10 cellular contexts compared by ENCODE assay signal in the genomic region with DNA sequence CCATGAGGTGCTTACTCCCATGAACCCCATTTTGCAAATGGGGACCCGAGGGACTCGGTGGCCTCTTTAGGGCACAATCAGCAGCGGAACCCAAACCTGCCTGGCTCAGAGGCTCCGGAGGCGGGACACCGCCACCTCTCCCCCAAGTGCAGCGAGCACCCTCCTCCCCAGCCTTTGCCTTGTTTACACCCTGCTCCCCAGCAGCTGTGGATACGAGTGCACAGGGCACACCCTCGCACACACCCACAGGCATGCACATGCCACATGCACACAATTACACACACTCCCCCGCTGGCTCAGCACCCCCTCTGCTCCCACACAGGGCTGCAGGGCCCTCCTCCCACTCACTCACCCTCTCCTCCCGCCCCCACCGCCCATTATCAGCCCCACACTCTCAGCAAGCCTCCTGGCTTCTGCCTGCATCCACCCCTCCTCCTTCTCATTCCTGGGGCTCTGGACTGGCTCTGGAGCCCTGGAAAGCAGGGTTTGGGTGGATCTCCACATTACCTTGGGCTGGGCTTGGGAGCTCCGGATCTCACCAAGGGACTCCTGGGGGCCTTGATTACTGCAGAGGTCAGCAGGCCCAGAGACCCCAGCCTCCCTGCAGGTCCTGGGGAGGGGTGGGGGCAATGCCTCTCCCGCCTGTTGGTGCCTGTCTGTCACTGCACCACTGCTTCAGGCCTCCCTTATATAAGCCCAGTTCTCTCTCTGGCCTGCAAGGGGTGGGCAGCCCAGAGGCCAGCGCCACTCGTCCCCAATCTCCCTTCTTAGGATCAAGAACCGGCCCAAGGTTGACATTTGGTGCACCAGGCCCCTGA. TPM values are rescaled to one million over a fixed set of nuclear protein-coding genes. Genes with fewer than 3 reads are reported as not detected.
A peak's percentile ranks its signal among the peaks of the same experiment; 100 is the strongest.
DNase-seq lines count a peak whose midpoint lies in the region; ATAC-seq and TF ChIP-seq lines count a peak whose summit lies in the region.
"Had no signal": no experiment of that assay in that cellular context is flagged by ENCODE, and none has a peak within 500 bp of the region (broad histone marks: within the 10 kb centered on the region; RNA-seq: fewer than 3 reads in every experiment).

No MANE protein-coding gene starts in this region.

- ATAC-seq in left lobe of liver (peak; percentile 70), GM18519 (IDR thresholded peaks at IDR 0.05; ENCODE audit: low FRiP score, unreplicated experiment) (no peak), HG02759 (IDR thresholded peaks at IDR 0.05; ENCODE audit: unreplicated experiment) (no peak)

- 29% methylated on average over 17 of the region's 17 CpGs for WGBS in HUES64
- WGBS in stomach, 5 donors: 31 to 54% (median 37%) methylated on average over 15 to 17 of the region's 17 CpGs

- H3K27ac ChIP-seq in HUES64 (ENCODE audit: low read depth, low read length) (no peak overlapping the region), stomach (peak overlapping the region; percentile 71 to 85 (median 80))

- intact Hi-C loops in stomach (cut with DNase I; ENCODE audit: low total_unique reads): no loop called here

- TF ChIP-seq EP300 in stomach (IDR thresholded peaks at IDR 0.05): no peak

- no peak for TF ChIP-seq CTCF in choroid plexus epithelial cell (conservative IDR thresholded peaks at IDR 0.05; ENCODE audit: low read depth, low read length)
- TF ChIP-seq CTCF in stomach (IDR thresholded peaks at IDR 0.05): no peak

- H3K4me3 ChIP-seq in HUES64 (ENCODE audit: low read length) (peak overlapping the region; percentile 12; the same call in 1 of the 2 replicates), choroid plexus epithelial cell (ENCODE audit: low read depth, low read length) (no peak overlapping the region), stomach (peak overlapping the region; percentile 2 to 20 (median 10))

- H3K36me3 ChIP-seq in HUES64 (ENCODE audit: insufficient read depth, low read length) (0 out of 2 replicates have a peak, but pooled peaks cover 4% of the 10 kb centered on the region), stomach (peaks cover 20 to 82% (median 64%) of the 10 kb centered on the region in 4 donors)

- H3K9ac ChIP-seq in HUES64 (ENCODE audit: low read depth, low read length): no peak overlapping the region

- TF ChIP-seq POLR2A in stomach (IDR thresholded peaks at IDR 0.05): no peak

- H3K27me3 ChIP-seq in HUES64 (ENCODE audit: insufficient read depth, low read length): no peaks in the 10 kb centered on the region
- no peaks in the 10 kb centered on the region for H3K27me3 ChIP-seq in stomach

- H3K9me3 ChIP-seq in HUES64 (ENCODE audit: insufficient read depth, low read depth, low read length) (no peaks in the 10 kb centered on the region), stomach (no peaks in the 10 kb centered on the region)

- DNase-seq in choroid plexus epithelial cell (ENCODE audit: low read depth): peak; percentile 35
- DNase-seq in left lobe of liver (ENCODE audit: low spot score): peak; percentile 88
- peak; percentile 73 for DNase-seq in stomach
- no peak for DNase-seq in HPDE6-E6E7 (ENCODE audit: extremely low spot score)
- no peak for DNase-seq in NK-92 treated with Interleukin-12 subunit alpha and Interleukin-12 subunit beta, amount 100 ng/mL, for 24 hours (lab: John Stamatoyannopoulos, UW)
- DNase-seq: activated CD4-positive, alpha-beta T cell treated with anti-CD3 and anti-CD28 coated beads for 4 hours; NCI-H1092 had no signal

- H3K4me1 ChIP-seq in HUES64 (ENCODE audit: insufficient read depth, low read length) (peaks cover 18% of the 10 kb centered on the region), stomach (peaks cover 36 to 79% (median 55%) of the 10 kb centered on the region in 4 donors)

RNA-seq across cellular contexts. Expression of a gene that starts 6.4 kb away (rescaled TPM):
- 12.5 TPM for polyA plus RNA-seq in HUES64 (2013, experiment 1 of 2)
- polyA plus RNA-seq in HUES64 (2013, experiment 2 of 2): 15.5 TPM
- total RNA-seq in left lobe of liver: 52.0 TPM
- total RNA-seq in stomach: 100 to 1,000 TPM in 1 of 5 donors, 10 to 100 TPM in 2, 1 to 10 TPM in 2; 4.6 to 255 (median 31.2) TPM
- 10 to 100 TPM; 13.5 to 20.6 (median 20.1) TPM for polyA plus RNA-seq in stomach

RNA-seq across cellular contexts. Expression of a gene that starts 28.4 kb away (rescaled TPM):
- polyA plus RNA-seq in HUES64 (2013, experiment 1 of 2): 5.8 TPM
- 6.7 TPM for polyA plus RNA-seq in HUES64 (2013, experiment 2 of 2)
- 1.9 TPM for total RNA-seq in left lobe of liver
- total RNA-seq in stomach: 10 to 100 TPM in 1 of 5 donors, 1 to 10 TPM in 2, not detected in 2; 1.5 to 87.0 (median 1.9) TPM
- polyA plus RNA-seq in stomach: 1 to 10 TPM; 1.3 to 2.3 (median 1.6) TPM

RNA-seq across cellular contexts. Expression of a gene that starts 45.6 kb away (rescaled TPM):
- 10.5 TPM for polyA plus RNA-seq in HUES64 (2013, experiment 1 of 2)
- 11.7 TPM for polyA plus RNA-seq in HUES64 (2013, experiment 2 of 2)
- total RNA-seq in left lobe of liver (2.7 TPM), stomach (100 to 1,000 TPM in 4 of 5 donors, 10 to 100 TPM in 1; 33.6 to 698 (median 193) TPM)
- 10 to 100 TPM in 2 of 3 donors, 1 to 10 TPM in 1; 6.9 to 37.5 (median 29.5) TPM for polyA plus RNA-seq in stomach

RNA-seq across cellular contexts. Expression of a gene that starts 48.9 kb away (rescaled TPM):
- 10.4 TPM for polyA plus RNA-seq in HUES64 (2013, experiment 1 of 2)
- 12.4 TPM for polyA plus RNA-seq in HUES64 (2013, experiment 2 of 2)
- total RNA-seq in left lobe of liver (18.1 TPM), stomach (10 to 100 TPM; 11.6 to 64.2 (median 22.5) TPM)
- 10 to 100 TPM; 13.1 to 28.8 (median 14.2) TPM for polyA plus RNA-seq in stomach

Comparison
In these comparisons a context has a peak if more than half of its experiments do, and no peak if none do; other contexts are left out.
1. DNase-seq: peak in choroid plexus epithelial cell (single experiment), left lobe of liver (single experiment) and stomach (single experiment); none in HPDE6-E6E7 (single experiment) and NK-92 treated with Interleukin-12 subunit alpha and Interleukin-12 subunit beta, amount 100 ng/mL, for 24 hours (single experiment).